In genomic region chr4:176894498-176894897, GRCh38 we compare ENCODE assay signal across 3 cellular contexts.
TF ChIP-seq lines count a peak whose summit lies in the region.

No MANE protein-coding gene starts in this region.

TF ChIP-seq in IMR-90, 13 proteins besides CTCF, POLR2A, EP300 and RAD21:
- no peak for TF ChIP-seq MAZ (IDR thresholded peaks at IDR 0.05; ENCODE audit: borderline replicate concordance, low read depth, low read length)
- TF ChIP-seq CEBPB (IDR thresholded peaks at IDR 0.05; ENCODE audit: low read depth, low read length) = no peak
- TF ChIP-seq, protein P1, sequence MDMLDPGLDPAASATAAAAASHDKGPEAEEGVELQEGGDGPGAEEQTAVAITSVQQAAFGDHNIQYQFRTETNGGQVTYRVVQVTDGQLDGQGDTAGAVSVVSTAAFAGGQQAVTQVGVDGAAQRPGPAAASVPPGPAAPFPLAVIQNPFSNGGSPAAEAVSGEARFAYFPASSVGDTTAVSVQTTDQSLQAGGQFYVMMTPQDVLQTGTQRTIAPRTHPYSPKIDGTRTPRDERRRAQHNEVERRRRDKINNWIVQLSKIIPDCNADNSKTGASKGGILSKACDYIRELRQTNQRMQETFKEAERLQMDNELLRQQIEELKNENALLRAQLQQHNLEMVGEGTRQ (IDR thresholded peaks at IDR 0.05; ENCODE audit: low read depth, low read length) = no peak
- no peak for TF ChIP-seq FOS (IDR thresholded peaks at IDR 0.05; ENCODE audit: low read depth, low read length)
- TF ChIP-seq SMC3 (IDR thresholded peaks at IDR 0.05; ENCODE audit: low read depth, low read length) = no peak
- no peak for TF ChIP-seq BHLHE40 (IDR thresholded peaks at IDR 0.05; ENCODE audit: low read depth, low read length)
- TF ChIP-seq CHD1 (IDR thresholded peaks at IDR 0.05; ENCODE audit: low read depth, low read length) = no peak
- TF ChIP-seq RCOR1 (IDR thresholded peaks at IDR 0.05; ENCODE audit: insufficient replicate concordance, low read length) = no peak
- no peak for TF ChIP-seq MXI1 (IDR thresholded peaks at IDR 0.05; ENCODE audit: borderline replicate concordance, low read depth, low read length)
- TF ChIP-seq, protein P2, sequence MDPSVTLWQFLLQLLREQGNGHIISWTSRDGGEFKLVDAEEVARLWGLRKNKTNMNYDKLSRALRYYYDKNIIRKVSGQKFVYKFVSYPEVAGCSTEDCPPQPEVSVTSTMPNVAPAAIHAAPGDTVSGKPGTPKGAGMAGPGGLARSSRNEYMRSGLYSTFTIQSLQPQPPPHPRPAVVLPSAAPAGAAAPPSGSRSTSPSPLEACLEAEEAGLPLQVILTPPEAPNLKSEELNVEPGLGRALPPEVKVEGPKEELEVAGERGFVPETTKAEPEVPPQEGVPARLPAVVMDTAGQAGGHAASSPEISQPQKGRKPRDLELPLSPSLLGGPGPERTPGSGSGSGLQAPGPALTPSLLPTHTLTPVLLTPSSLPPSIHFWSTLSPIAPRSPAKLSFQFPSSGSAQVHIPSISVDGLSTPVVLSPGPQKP (IDR thresholded peaks at IDR 0.05; ENCODE audit: borderline replicate concordance, low read depth, low read length) = no peak
- TF ChIP-seq NFE2L2 (IDR thresholded peaks at IDR 0.05; ENCODE audit: low read depth, low read length) = no peak
- no peak for TF ChIP-seq RFX5 (IDR thresholded peaks at IDR 0.05; ENCODE audit: low read depth, low read length)

TF ChIP-seq in SK-N-SH treated with all-trans-retinoic acid at 6 μM for 48 hours, 23 proteins besides CTCF, POLR2A, EP300 and RAD21 (continued from another document):
- TF ChIP-seq ZC3H10 (CRISPR knock-in tag; IDR thresholded peaks at IDR 0.05) = no peak
- TF ChIP-seq CSDC2 (CRISPR knock-in tag; IDR thresholded peaks at IDR 0.05) = no peak
- no peak for TF ChIP-seq RARB (CRISPR knock-in tag; IDR thresholded peaks at IDR 0.05)
- TF ChIP-seq ZNF565 (CRISPR knock-in tag; conservative IDR thresholded peaks at IDR 0.05; ENCODE audit: low read depth) = no peak

TF ChIP-seq in HepG2, 621 proteins besides CTCF, POLR2A, EP300 and RAD21:
- TF ChIP-seq BCL6 (CRISPR knock-in tag; IDR thresholded peaks at IDR 0.05) = peak; percentile 84
- TF ChIP-seq YEATS2 (CRISPR knock-in tag; IDR thresholded peaks at IDR 0.05; ENCODE audit: borderline replicate concordance) = no peak
- peak; percentile 13; the same call in 1 of the 2 replicates for TF ChIP-seq HNF4A (CRISPR knock-in tag; IDR thresholded peaks at IDR 0.05)
TF ChIP-seq in HepG2: peak in this region for 2.
